ENCODE assay signal across 14 cellular contexts in the genomic region with DNA sequence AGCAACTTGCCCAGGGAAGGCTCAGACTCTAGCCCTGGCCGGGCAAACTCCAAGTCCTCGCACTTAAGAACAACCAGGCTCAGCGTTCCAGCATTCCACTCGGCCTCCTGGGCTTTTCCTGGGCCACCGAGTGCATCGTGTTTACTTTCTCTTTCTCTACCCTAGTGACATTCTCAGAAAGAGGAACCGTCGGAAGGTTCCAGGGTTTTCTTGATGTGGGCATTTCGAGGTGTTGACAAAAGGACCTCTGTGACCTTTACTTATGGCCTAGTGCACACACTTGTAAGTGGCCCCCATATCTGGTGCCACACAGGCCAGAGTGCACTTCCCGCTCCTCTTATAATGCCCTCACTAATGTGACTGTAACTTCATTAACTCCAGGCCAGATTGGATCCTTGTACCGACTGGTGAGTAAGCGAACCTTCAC. TPM values are rescaled to one million over a fixed set of nuclear protein-coding genes. Genes with fewer than 3 reads are reported as not detected.
DNase-seq lines count a peak whose midpoint lies in the region; ATAC-seq and TF ChIP-seq lines count a peak whose summit lies in the region.
"Had no signal": no experiment of that assay in that cellular context is flagged by ENCODE, and none has a peak within 500 bp of the region (broad histone marks: within the 10 kb centered on the region; RNA-seq: fewer than 3 reads in every experiment).

No MANE protein-coding gene starts in this region.

- peak; percentile 24 to 63 for DNase-seq in NOMO-1 (lab: John Stamatoyannopoulos, UW; ENCODE audit: unreplicated experiment in 2 of 2)
- no peak for DNase-seq in NOMO-1 treated with dmso at 0.1 percent for 144 hours (lab: John Stamatoyannopoulos, UW; ENCODE audit: unreplicated experiment)
- DNase-seq in T-helper 17 cell, result no peak
- DNase-seq in inferior parietal cortex (ENCODE audit: extremely low spot score), result peak; percentile 25
- no peak for DNase-seq in spleen
- no peak for DNase-seq in NAMALWA (ENCODE audit: low spot score)
- DNase-seq in stimulated activated CD4-positive, alpha-beta T cell treated with anti-CD3 and anti-CD28 coated beads, Interleukin-15, amount 100 ng/mL, for 24 hours, result no peak
- DNase-seq: 8988T, NCI-H1436 had no signal

- no peak overlapping the region for H3K27ac Mint-ChIP-seq in T-helper 17 cell

- TF ChIP-seq CTCF in spleen (IDR thresholded peaks at IDR 0.05 in 8 of 11, conservative IDR thresholded peaks at IDR 0.05 in 3 of 11), result no peak

- no peak for TF ChIP-seq POLR2A in spleen (IDR thresholded peaks at IDR 0.05)

- H3K36me3 Mint-ChIP-seq in T-helper 17 cell (ENCODE audit: low read depth), result peaks cover 6% of the 10 kb centered on the region

- intact Hi-C loops in spleen (cut with DNase I; ENCODE audit: low total_unique reads), result no loop called here

- peaks cover 0 to 6% (median 0%) of the 10 kb centered on the region in 6 donors for H3K36me3 ChIP-seq in spleen
- H3K36me3 ChIP-seq: pancreas had no signal

- peak overlapping the region in 1 of 8 donors; percentile 39 for H3K4me3 ChIP-seq in spleen
- H3K4me3 ChIP-seq: pancreas had no signal

- H3K27me3 Mint-ChIP-seq in T-helper 17 cell, result peaks cover 13% of the 10 kb centered on the region

- H3K4me3 Mint-ChIP-seq in T-helper 17 cell, result peak overlapping the region; percentile 25

- H3K9me3 ChIP-seq in T-helper 17 cell (ENCODE audit: control insufficient read depth, low read length, poor library complexity, severe bottlenecking), result no peaks in the 10 kb centered on the region
- no peaks in the 10 kb centered on the region for H3K9me3 ChIP-seq in spleen
- H3K9me3 ChIP-seq: pancreas had no signal

- ATAC-seq in T-helper 17 cell, result no peak
- ATAC-seq in GM18520 (IDR thresholded peaks at IDR 0.05; ENCODE audit: unreplicated experiment), result no peak
- ATAC-seq: pancreas had no signal

- H3K4me1 ChIP-seq in spleen, result peaks cover 11 to 55% (median 22%) of the 10 kb centered on the region in 6 donors

- peak overlapping the region; percentile 16 to 77 (median 52) for H3K27ac ChIP-seq in spleen
- H3K27ac ChIP-seq: VCaP had no signal

- no peaks in the 10 kb centered on the region for H3K27me3 ChIP-seq in spleen (replicated peaks in 1 of 7)
- H3K27me3 ChIP-seq: pancreas had no signal

- H3K4me1 Mint-ChIP-seq in T-helper 17 cell, result peaks cover 13% of the 10 kb centered on the region

- 44 to 63% (median 50%) methylated on average over 8 to 12 of the region's 12 CpGs for WGBS in spleen, 5 donors

RNA-seq across cellular contexts. Expression of a gene that starts 3.1 kb away (rescaled TPM):
- total RNA-seq in T-helper 17 cell (10 to 100 TPM; 46.9 to 47.9 TPM), spleen (10 to 100 TPM; 33.7 to 57.1 (median 50.0) TPM)
- 10 to 100 TPM; 15.9 to 27.5 (median 25.0) TPM for polyA plus RNA-seq in spleen

RNA-seq across cellular contexts. Expression of a gene that starts 11.8 kb away (rescaled TPM):
- total RNA-seq in T-helper 17 cell, result not detected
- not detected for total RNA-seq in spleen
- not detected for polyA plus RNA-seq in spleen
- total RNA-seq: endothelial cell of umbilical vein, pancreas had no signal
- polyA plus RNA-seq: adipose tissue, endothelial cell of umbilical vein had no signal

Comparison
In these comparisons a context has a peak if more than half of its experiments do, and no peak if none do; other contexts are left out.
1. DNase-seq: peak in NOMO-1 (2 of 2) and inferior parietal cortex (single experiment); none in NOMO-1 treated with dmso at 0.1 percent for 144 hours (single experiment), T-helper 17 cell (0 of 3), spleen (single experiment), NAMALWA (single experiment) and stimulated activated CD4-positive, alpha-beta T cell treated with anti-CD3 and anti-CD28 coated beads, Interleukin-15, amount 100 ng/mL, for 24 hours (single experiment).